In the genomic region with DNA sequence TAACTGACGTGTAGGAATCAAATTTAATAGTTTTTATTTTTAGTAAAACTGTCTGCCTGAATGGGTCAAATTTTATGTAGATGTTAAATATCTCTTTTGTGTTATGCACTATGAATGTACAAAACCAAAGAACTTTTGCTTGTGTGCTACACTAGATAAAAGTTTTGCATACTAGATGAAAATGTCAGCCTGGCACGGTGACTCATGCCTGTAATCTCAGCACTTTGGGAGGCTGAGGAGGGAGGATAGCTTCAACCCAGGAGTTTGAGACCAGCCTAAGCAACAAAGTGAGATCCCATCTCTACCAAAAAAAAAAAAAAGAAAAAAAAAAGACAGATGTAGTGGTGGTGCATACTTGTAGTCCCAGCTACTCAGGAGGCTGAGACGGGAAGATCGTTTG, we compare ENCODE assay signal across 18 cellular contexts. TPM values are rescaled to one million over a fixed set of nuclear protein-coding genes. Genes with fewer than 3 reads are reported as not detected.
DNase-seq lines count a peak whose midpoint lies in the region; ATAC-seq and TF ChIP-seq lines count a peak whose summit lies in the region.
"Had no signal": no experiment of that assay in that cellular context is flagged by ENCODE, and none has a peak within 500 bp of the region (broad histone marks: within the 10 kb centered on the region; RNA-seq: fewer than 3 reads in every experiment).

No MANE protein-coding gene starts in this region.

- peaks cover 11% of the 10 kb centered on the region for H3F3A ChIP-seq in smooth muscle cell (ENCODE audit: low read depth)

- peaks cover 100% of the 10 kb centered on the region for H4K20me1 ChIP-seq in smooth muscle cell (ENCODE audit: low read depth)

- peak overlapping the region; percentile 24 for H3K27ac Mint-ChIP-seq in activated naive CD4-positive, alpha-beta T cell treated with anti-CD3 and anti-CD28 coated beads for 36 hours
- H3K27ac Mint-ChIP-seq: activated CD4-positive, alpha-beta memory T cell treated with anti-CD3 and anti-CD28 coated beads for 36 hours; progenitor cell of endocrine pancreas had no signal

- H2AFZ ChIP-seq in smooth muscle cell (ENCODE audit: low read depth), result no peak overlapping the region
- H2AFZ ChIP-seq: GM23248 had no signal

- intact Hi-C loops in activated naive CD4-positive, alpha-beta T cell treated with anti-CD3 and anti-CD28 coated beads for 36 hours (cut with micrococcal nuclease), result no loop called here

- CTCF ChIA-PET in activated naive CD4-positive, alpha-beta T cell treated with anti-CD3 and anti-CD28 coated beads for 36 hours (lab: Charles Lee), result no interaction called here

- no peak for TF ChIP-seq CTCF in coronary artery (IDR thresholded peaks at IDR 0.05)
- no peak for TF ChIP-seq CTCF in smooth muscle cell (IDR thresholded peaks at IDR 0.05; ENCODE audit: borderline replicate concordance, insufficient read depth, poor library complexity, severe bottlenecking)

- no peaks in the 10 kb centered on the region for H3K36me3 ChIP-seq in smooth muscle cell (ENCODE audit: low read depth)
- H3K36me3 ChIP-seq: adrenal gland had no signal

- no peak overlapping the region for H3K4me3 Mint-ChIP-seq in activated naive CD4-positive, alpha-beta T cell treated with anti-CD3 and anti-CD28 coated beads for 36 hours
- H3K4me3 Mint-ChIP-seq: activated CD4-positive, alpha-beta memory T cell treated with anti-CD3 and anti-CD28 coated beads for 36 hours; CD14-positive monocyte had no signal

- H3K4me1 Mint-ChIP-seq in activated naive CD4-positive, alpha-beta T cell treated with anti-CD3 and anti-CD28 coated beads for 36 hours (ENCODE audit: low read depth), result peaks cover 73% of the 10 kb centered on the region

- DNase-seq in activated naive CD4-positive, alpha-beta T cell treated with anti-CD3 and anti-CD28 coated beads for 36 hours, result peak; percentile 34
- DNase-seq in activated naive CD4-positive, alpha-beta T cell treated with Interleukin-2 at 50 U/mL for 16 hours, result no peak
- DNase-seq in OCI-M1 (lab: John Stamatoyannopoulos, UW) (peak; percentile 39), coronary artery (ENCODE audit: low spot score) (no peak), smooth muscle cell (lab: John Stamatoyannopoulos, UW; ENCODE audit: unreplicated experiment) (no peak), foreskin melanocyte (no peak), nucleus accumbens (lab: John Stamatoyannopoulos, UW) (no peak)
- DNase-seq: activated CD4-positive, alpha-beta memory T cell treated with anti-CD3 and anti-CD28 coated beads for 36 hours; effector CD4-positive, alpha-beta T cell; MM.1S; naive thymus-derived CD4-positive, alpha-beta T cell; NCI-H1694; RPMI8226 had no signal

- ATAC-seq in GM19023 (IDR thresholded peaks at IDR 0.05; ENCODE audit: unreplicated experiment), result no peak
- ATAC-seq: naive thymus-derived CD4-positive, alpha-beta T cell had no signal

- H3K79me2 ChIP-seq in smooth muscle cell (ENCODE audit: low read depth), result peaks cover 99% of the 10 kb centered on the region

- peak overlapping the region; percentile 58 for H3K4me2 ChIP-seq in smooth muscle cell

- no peaks in the 10 kb centered on the region for H3K9me3 Mint-ChIP-seq in activated naive CD4-positive, alpha-beta T cell treated with anti-CD3 and anti-CD28 coated beads for 36 hours
- H3K9me3 Mint-ChIP-seq: activated CD4-positive, alpha-beta memory T cell treated with anti-CD3 and anti-CD28 coated beads for 36 hours; naive thymus-derived CD4-positive, alpha-beta T cell had no signal

- H3K9ac ChIP-seq in smooth muscle cell (ENCODE audit: low read depth), result no peak overlapping the region
- H3K9ac ChIP-seq: GM23248 had no signal

- WGBS in smooth muscle cell (ENCODE audit: low lambda C conversion rate), result 86% methylated on average over 4 of the region's 4 CpGs

- H3K4me3 ChIP-seq in coronary artery (no peak overlapping the region), smooth muscle cell (no peak overlapping the region)
- H3K4me3 ChIP-seq: adrenal gland, GM23248 had no signal

- H3K36me3 Mint-ChIP-seq in activated naive CD4-positive, alpha-beta T cell treated with anti-CD3 and anti-CD28 coated beads for 36 hours (ENCODE audit: low read depth), result peaks cover 19% of the 10 kb centered on the region

- H3K27me3 ChIP-seq in smooth muscle cell (ENCODE audit: low read depth), result no peaks in the 10 kb centered on the region
- H3K27me3 ChIP-seq: adrenal gland had no signal

- H3K27me3 Mint-ChIP-seq in activated naive CD4-positive, alpha-beta T cell treated with anti-CD3 and anti-CD28 coated beads for 36 hours (ENCODE audit: low read depth), result no peaks in the 10 kb centered on the region
- H3K27me3 Mint-ChIP-seq: activated CD4-positive, alpha-beta memory T cell treated with anti-CD3 and anti-CD28 coated beads for 36 hours; naive thymus-derived CD4-positive, alpha-beta T cell; progenitor cell of endocrine pancreas had no signal

- H3K4me1 ChIP-seq in smooth muscle cell (ENCODE audit: low read depth), result peaks cover 10% of the 10 kb centered on the region

- H3K27ac ChIP-seq in coronary artery (peak overlapping the region; percentile 64 to 69), smooth muscle cell (ENCODE audit: low read depth) (peak overlapping the region; percentile 58)
- H3K27ac ChIP-seq: GM23248 had no signal

- no peaks in the 10 kb centered on the region for H3K9me3 ChIP-seq in smooth muscle cell (replicated peaks; ENCODE audit: low read depth)
- H3K9me3 ChIP-seq: adrenal gland had no signal

RNA-seq across cellular contexts. Expression of a gene that starts 11.1 kb away (rescaled TPM):
- 10 to 100 TPM; 32.4 to 35.2 TPM for total RNA-seq in activated naive CD4-positive, alpha-beta T cell treated with anti-CD3 and anti-CD28 coated beads for 36 hours
- total RNA-seq in smooth muscle cell, result 23.3 and 24.5 TPM in 2 replicates
- polyA plus RNA-seq in smooth muscle cell, result 7.4 and 7.6 TPM in 2 replicates

Comparison
In these comparisons a context has a peak if more than half of its experiments do, and no peak if none do; other contexts are left out.
1. DNase-seq: peak in activated naive CD4-positive, alpha-beta T cell treated with anti-CD3 and anti-CD28 coated beads for 36 hours (single experiment) and OCI-M1 (single experiment); none in activated naive CD4-positive, alpha-beta T cell treated with Interleukin-2 at 50 U/mL for 16 hours (single experiment), coronary artery (single experiment), smooth muscle cell (single experiment), foreskin melanocyte (single experiment) and nucleus accumbens (0 of 56).